9 cellular contexts compared by ENCODE assay signal in genomic region chr9:124297553-124297905, GRCh38.
DNase-seq lines count a peak whose midpoint lies in the region; ATAC-seq lines count a peak whose summit lies in the region.
"Had no signal": no experiment of that assay in that cellular context is flagged by ENCODE, and none has a peak within 500 bp of the region (broad histone marks: within the 10 kb centered on the region; RNA-seq: fewer than 3 reads in every experiment).

No MANE protein-coding gene starts in this region.

- H3K27ac ChIP-seq in caudate nucleus (ENCODE audit: low read depth, low read length), result peak overlapping the region; percentile 64
- H3K27ac ChIP-seq in substantia nigra (ENCODE audit: low read depth, low read length, poor library complexity, severe bottlenecking), result no peak overlapping the region

- ATAC-seq in GM19023 (IDR thresholded peaks at IDR 0.05; ENCODE audit: unreplicated experiment) (no peak), HG03354 (IDR thresholded peaks at IDR 0.05; ENCODE audit: poor library complexity, severe bottlenecking, unreplicated experiment) (no peak)
- ATAC-seq: activated naive CD4-positive, alpha-beta T cell treated with anti-CD3 and anti-CD28 coated beads, Interleukin-2, amount 50 U/mL, for 72 hours had no signal

- DNase-seq in HK-2 (ENCODE audit: unreplicated experiment) (peak; percentile 66), caudate nucleus (lab: John Stamatoyannopoulos, UW) (peak in 39 of 61 donors; percentile 11 to 70 (median 30)), islet precursor cell (peak; percentile 97), substantia nigra (lab: John Stamatoyannopoulos, UW) (peak in 27 of 49 donors; percentile 14 to 60 (median 35)), NCI-H446 treated with DMSO at 0.1 percent for 48 hours (lab: John Stamatoyannopoulos, UW) (no peak)
- DNase-seq in activated effector memory CD4-positive, alpha-beta T cell treated with anti-CD3 and anti-CD28 coated beads, Interleukin-2, amount 50 U/mL, for 16 hours, result no peak

Comparison
In these comparisons a context has a peak if more than half of its experiments do, and no peak if none do; other contexts are left out.
1. DNase-seq: peak in HK-2 (single experiment), caudate nucleus (39 of 61), islet precursor cell (single experiment) and substantia nigra (27 of 49); none in activated effector memory CD4-positive, alpha-beta T cell treated with anti-CD3 and anti-CD28 coated beads, Interleukin-2, amount 50 U/mL, for 16 hours (single experiment) and NCI-H446 treated with DMSO at 0.1 percent for 48 hours (single experiment).